ENCODE assay signal across 16 cellular contexts in genomic region chr17:36388385-36389245, GRCh38. TPM values are rescaled to one million over a fixed set of nuclear protein-coding genes. Genes with fewer than 3 reads are reported as not detected.
"Had no signal": no experiment of that assay in that cellular context is flagged by ENCODE, and none has a peak within 500 bp of the region (broad histone marks: within the 10 kb centered on the region; RNA-seq: fewer than 3 reads in every experiment).

TSS of gene TBC1D3H (minus strand) at chr17:36388435. CDS start at chr17:36386895, 1,540 bp downstream.

RNA-seq across cellular contexts. Expression of gene TBC1D3H, which starts in this region (rescaled TPM):
- total RNA-seq: activated CD4-positive, alpha-beta memory T cell treated with anti-CD3 and anti-CD28 coated beads, Interleukin-2, amount 10 ng/mL, durations not matched to agents 7 days and 5 days; activated CD4-positive, alpha-beta T cell treated with anti-CD3 and anti-CD28 coated beads, Interleukin-2, amount 10 ng/mL, durations not matched to agents 7 days and 5 days; activated naive CD4-positive, alpha-beta T cell treated with anti-CD3 and anti-CD28 coated beads, Interleukin-2, amount 50 U/mL, for 72 hours; activated T-helper 2 cell treated with anti-CD3 and anti-CD28 coated beads, Interferon-gamma antibody, Interleukin-2, Interleukin-4, amounts not matched to agents 10 μg/mL and 5 μg/mL and 100 μg/mL, durations not matched to agents 14 hours and 24 hours and 36 hours; chondrocyte; esophagus mucosa; foreskin keratinocyte; lower leg skin; mucosa of descending colon; myocyte; natural killer cell treated with Interleukin-12 subunit alpha and Interleukin-12 subunit beta and Interleukin-15 and Interleukin-18, amount 100 ng/mL, for 72 hours; omental fat pad; smooth muscle cell; upper lobe of left lung had no signal
- polyA plus RNA-seq: adipose tissue, foreskin keratinocyte, heart left ventricle, smooth muscle cell had no signal
